8 cellular contexts compared by ENCODE assay signal in the genomic region with DNA sequence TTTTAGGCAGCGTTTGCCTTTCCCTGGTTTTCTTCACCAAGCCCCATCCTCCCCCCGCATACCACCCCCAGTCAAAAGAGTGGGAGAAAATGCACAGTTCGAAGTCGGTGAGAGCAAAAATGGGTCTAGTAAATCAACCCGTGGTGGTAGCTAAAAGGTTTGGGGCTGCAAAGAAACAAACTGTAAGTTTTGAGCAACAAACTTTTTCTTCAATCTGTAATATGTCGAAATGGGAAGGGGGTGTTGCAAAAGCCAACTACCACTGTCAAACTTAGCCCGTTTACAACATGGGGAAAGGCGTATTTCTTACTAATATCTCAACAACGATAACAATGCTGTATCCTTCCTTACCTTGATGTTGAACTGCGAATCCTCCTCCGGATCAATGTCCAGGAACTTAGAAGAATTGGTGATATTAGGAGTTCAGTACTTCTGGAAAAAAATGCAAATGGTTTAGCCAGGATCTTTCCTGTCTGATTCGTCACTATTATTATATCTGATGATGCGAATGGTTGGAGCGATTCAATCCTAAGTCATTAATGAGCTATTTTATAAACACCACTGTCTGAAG. TPM values are rescaled to one million over a fixed set of nuclear protein-coding genes. Genes with fewer than 3 reads are reported as not detected.
A peak's percentile ranks its signal among the peaks of the same experiment; 100 is the strongest.
DNase-seq lines count a peak whose midpoint lies in the region; ATAC-seq and TF ChIP-seq lines count a peak whose summit lies in the region.

No MANE protein-coding gene starts in this region.

- TF ChIP-seq CTCF in KMS-11 (conservative IDR thresholded peaks at IDR 0.05; ENCODE audit: low read depth, low read length) (no peak), right lobe of liver (IDR thresholded peaks at IDR 0.05) (no peak), uterus (IDR thresholded peaks at IDR 0.05) (no peak)

- no peaks in the 10 kb centered on the region for H4K20me1 ChIP-seq in KMS-11 (ENCODE audit: insufficient read depth)

- H3K4me3 Mint-ChIP-seq in CD8-positive, alpha-beta memory T cell, result peak overlapping the region; percentile 87 to 97 (median 94)

- no peak for DNase-seq in CD8-positive, alpha-beta memory T cell
- no peak for DNase-seq in right lobe of liver
- no peak for DNase-seq in uterus
- DNase-seq in pons (ENCODE audit: low spot score), result no peak
- DNase-seq in left lobe of liver (ENCODE audit: low spot score), result no peak
- DNase-seq in NCI-H446 treated with DMSO at 0.1 percent for 48 hours (lab: John Stamatoyannopoulos, UW), result no peak

- H3K4me2 ChIP-seq in KMS-11, result peak overlapping the region; percentile 92

- peaks cover 20 to 48% (median 35%) of the 10 kb centered on the region in 3 donors for H3K4me1 Mint-ChIP-seq in CD8-positive, alpha-beta memory T cell

- H3K9ac ChIP-seq in KMS-11, result peak overlapping the region; percentile 71; the same call in 1 of the 2 replicates

- H2AFZ ChIP-seq in KMS-11 (ENCODE audit: low read depth), result peak overlapping the region; percentile 97

- H3K27me3 ChIP-seq in CD8-positive, alpha-beta memory T cell (ENCODE audit: insufficient read depth, low read length, poor library complexity, severe bottlenecking), result peaks cover 68% of the 10 kb centered on the region
- H3K27me3 ChIP-seq in KMS-11 (ENCODE audit: insufficient read depth, low read depth), result peaks cover 22% of the 10 kb centered on the region
- peaks cover 9 to 46% of the 10 kb centered on the region in 2 donors for H3K27me3 ChIP-seq in right lobe of liver
- H3K27me3 ChIP-seq in uterus, result peaks cover 45 to 58% of the 10 kb centered on the region in 2 donors

- peaks cover 0 to 2% (median 0%) of the 10 kb centered on the region in 3 donors for H3K36me3 Mint-ChIP-seq in CD8-positive, alpha-beta memory T cell

- POLR2A ChIA-PET in CD8-positive, alpha-beta memory T cell (lab: Charles Lee), result no interaction called here

- H3K4me1 ChIP-seq in CD8-positive, alpha-beta memory T cell (ENCODE audit: insufficient read depth, low read length), result peaks cover 32% of the 10 kb centered on the region
- H3K4me1 ChIP-seq in KMS-11 (ENCODE audit: low read depth, poor library complexity, severe bottlenecking) (peaks cover 17% of the 10 kb centered on the region), right lobe of liver (peaks cover 0 to 44% (median 13%) of the 10 kb centered on the region in 4 donors), uterus (peaks cover 0 to 27% of the 10 kb centered on the region in 2 donors)

- intact Hi-C loops in right lobe of liver (cut with DNase I), result no loop called here
- intact Hi-C loops in uterus (cut with DNase I; ENCODE audit: low total_unique reads), result no loop called here

- no peaks in the 10 kb centered on the region for H3K79me2 ChIP-seq in KMS-11 (ENCODE audit: insufficient read depth, low read depth)

- peak overlapping the region; percentile 85 for H3K4me3 ChIP-seq in CD8-positive, alpha-beta memory T cell (ENCODE audit: low read length)
- H3K4me3 ChIP-seq in KMS-11 (IDR thresholded peaks at IDR 0.05; ENCODE audit: insufficient read depth, low read depth, low read length), result peak overlapping the region; percentile 76
- H3K4me3 ChIP-seq in right lobe of liver, result peak overlapping the region; percentile 70 to 93 (median 75)
- peak overlapping the region; percentile 62 to 88 for H3K4me3 ChIP-seq in uterus

- CTCF ChIA-PET in CD8-positive, alpha-beta memory T cell (lab: Charles Lee), result no interaction called here

- no peaks in the 10 kb centered on the region for H3K36me3 ChIP-seq in CD8-positive, alpha-beta memory T cell (ENCODE audit: insufficient read depth, low read length)
- H3K36me3 ChIP-seq in KMS-11 (ENCODE audit: insufficient read depth) (no peaks in the 10 kb centered on the region), right lobe of liver (no peaks in the 10 kb centered on the region), uterus (no peaks in the 10 kb centered on the region)

- TF ChIP-seq POLR2A in right lobe of liver (IDR thresholded peaks at IDR 0.05) (no peak), uterus (IDR thresholded peaks at IDR 0.05) (no peak)

- H3K27me3 Mint-ChIP-seq in CD8-positive, alpha-beta memory T cell, result peaks cover 55 to 58% of the 10 kb centered on the region in 2 donors

- peaks cover 7 to 19% (median 16%) of the 10 kb centered on the region in 5 donors for H3K9me3 Mint-ChIP-seq in CD8-positive, alpha-beta memory T cell

- H3K27ac Mint-ChIP-seq in CD8-positive, alpha-beta memory T cell, result peak overlapping the region in 3 of 8 donors; percentile 47 to 86 (median 50)

- H3K27ac ChIP-seq in CD8-positive, alpha-beta memory T cell (ENCODE audit: low read depth, low read length), result peak overlapping the region; percentile 15
- H3K27ac ChIP-seq in KMS-11, result no peak overlapping the region
- peak overlapping the region; percentile 84 for H3K27ac ChIP-seq in angular gyrus (ENCODE audit: low read depth, low read length)
- no peak overlapping the region for H3K27ac ChIP-seq in right lobe of liver
- peak overlapping the region; percentile 70 to 72 for H3K27ac ChIP-seq in uterus

- no peaks in the 10 kb centered on the region for H3K9me3 ChIP-seq in CD8-positive, alpha-beta memory T cell (ENCODE audit: low read length)
- H3K9me3 ChIP-seq in right lobe of liver, result no peaks in the 10 kb centered on the region
- H3K9me3 ChIP-seq in uterus, result no peaks in the 10 kb centered on the region

- ATAC-seq in right lobe of liver (no peak), left lobe of liver (no peak)

- 7% methylated on average over 14 of the region's 14 CpGs for WGBS in right lobe of liver (ENCODE audit: insufficient coverage, low coverage, low lambda C conversion rate, missing lambda C conversion rate)

RNA-seq across cellular contexts. Expression of a gene that starts 2.4 kb away (rescaled TPM):
- total RNA-seq in CD8-positive, alpha-beta memory T cell, result under 1 TPM; 0.09 to 0.13 TPM
- not detected for polyA plus RNA-seq in CD8-positive, alpha-beta memory T cell
- total RNA-seq in right lobe of liver (1 to 10 TPM; 3.3 to 8.5 (median 6.0) TPM), uterus (1 to 10 TPM; 1.0 to 8.8 (median 5.0) TPM), left lobe of liver (5.8 TPM)

Comparison
In these comparisons a context has a peak if more than half of its experiments do, and no peak if none do; other contexts are left out.
1. H3K27ac ChIP-seq: peak in CD8-positive, alpha-beta memory T cell (single experiment), angular gyrus (single experiment) and uterus (2 of 2); none in KMS-11 (single experiment) and right lobe of liver (0 of 3).
2. Peak in every context shown above with its lines, with median percentiles within 50 percentile points of each other: H3K4me3 ChIP-seq.